11 cellular contexts compared by ENCODE assay signal in the genomic region with DNA sequence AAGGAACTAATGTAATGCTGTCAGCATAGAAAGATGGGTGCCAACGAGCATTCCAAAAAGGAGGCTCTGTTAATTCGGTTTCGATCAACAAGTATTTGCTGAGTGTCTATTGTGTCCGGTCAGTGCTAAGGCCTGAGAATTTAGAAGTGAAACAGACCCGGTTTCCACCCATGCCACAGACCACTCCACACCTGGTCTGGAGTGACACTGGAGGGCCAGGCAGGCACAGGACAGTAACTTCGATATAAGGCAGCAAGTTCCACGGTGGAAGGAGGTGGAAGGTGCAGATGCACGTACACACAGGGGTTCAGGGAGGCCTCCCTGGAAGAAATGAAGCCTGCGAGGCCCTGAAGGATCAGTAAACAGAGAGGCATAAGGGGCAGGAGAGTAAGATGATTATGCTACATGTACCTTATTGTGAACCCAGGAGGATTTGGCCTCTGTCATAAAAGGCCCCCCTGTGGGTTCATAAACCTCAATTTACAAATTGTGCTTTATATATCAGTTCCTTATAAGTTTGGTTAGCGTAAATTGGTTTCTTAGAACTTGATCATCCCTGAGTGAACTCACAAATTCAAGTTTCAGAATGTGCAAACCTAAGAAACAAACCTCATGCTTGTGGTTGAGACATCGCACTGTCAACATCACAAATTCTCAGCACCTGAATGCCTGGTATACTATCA. TPM values are rescaled to one million over a fixed set of nuclear protein-coding genes. Genes with fewer than 3 reads are reported as not detected.
DNase-seq lines count a peak whose midpoint lies in the region; ATAC-seq and TF ChIP-seq lines count a peak whose summit lies in the region.
"Had no signal": no experiment of that assay in that cellular context is flagged by ENCODE, and none has a peak within 500 bp of the region (broad histone marks: within the 10 kb centered on the region; RNA-seq: fewer than 3 reads in every experiment).

No MANE protein-coding gene starts in this region.

- ATAC-seq in GM18870 (IDR thresholded peaks at IDR 0.05; ENCODE audit: unreplicated experiment) = peak; percentile 53
- no peak for ATAC-seq in psoas muscle
- ATAC-seq in GM21526 (IDR thresholded peaks at IDR 0.05; ENCODE audit: low FRiP score, unreplicated experiment) = no peak

- peaks cover 73% of the 10 kb centered on the region for H3K36me3 ChIP-seq in SJSA1
- H3K36me3 ChIP-seq in psoas muscle (ENCODE audit: insufficient read depth in 1 of 2, low read depth in 1 of 2) = peaks cover 0 to 58% of the 10 kb centered on the region in 2 donors

- H2BK20ac ChIP-seq in H9 (ENCODE audit: low read depth, low read length, poor library complexity, severe bottlenecking) = no peak overlapping the region

- no peaks in the 10 kb centered on the region for H3K27me3 ChIP-seq in H9 (ENCODE audit: insufficient read depth, low read length)
- H3K27me3 ChIP-seq in SJSA1 (replicated peaks) = no peaks in the 10 kb centered on the region
- no peaks in the 10 kb centered on the region for H3K27me3 ChIP-seq in psoas muscle (ENCODE audit: insufficient read depth in 3 of 3, low read length in 2 of 3)
- H3K27me3 ChIP-seq: testis had no signal

- H3K79me2 ChIP-seq in H9 (ENCODE audit: insufficient read depth, low read length) = no peaks in the 10 kb centered on the region; the same call in 1 of the 2 replicates

- TF ChIP-seq CTCF in H9 (conservative IDR thresholded peaks at IDR 0.05) = no peak
- no peak for TF ChIP-seq CTCF in psoas muscle (IDR thresholded peaks at IDR 0.05)

- peaks cover 18 to 37% of the 10 kb centered on the region in 2 experiments for H3K4me1 Mint-ChIP-seq in H9

- H3K27me3 Mint-ChIP-seq in H9 (ENCODE audit: low read depth) = no peaks in the 10 kb centered on the region
- H3K27me3 Mint-ChIP-seq: naive B cell had no signal

- no peak overlapping the region for H3K56ac ChIP-seq in H9 (ENCODE audit: insufficient read length, low read depth, low read length)

- H3K9ac ChIP-seq in H9 (ENCODE audit: extremely low read depth, insufficient read length, low read length) = no peak overlapping the region

- peaks cover 6 to 33% (median 12%) of the 10 kb centered on the region in 3 experiments for H3K36me3 Mint-ChIP-seq in H9 (ENCODE audit: insufficient read depth in 1 of 3, low read depth in 3 of 3)

- H2BK5ac ChIP-seq in H9 (ENCODE audit: insufficient read length, low read length) = no peak overlapping the region

- peak overlapping the region; percentile 29 to 88 (median 40); a peak in 2 of 7 replicates for H3K27ac Mint-ChIP-seq in H9

- H3K4ac ChIP-seq in H9 (ENCODE audit: low read depth, low read length) = no peak overlapping the region

- H2BK15ac ChIP-seq in H9 (ENCODE audit: low read depth, low read length) = no peak overlapping the region

- WGBS in H9 (ENCODE audit: extremely low coverage, insufficient read length, low lambda C conversion rate) = no CpG with 5 or more reads among the region's 11 CpGs
- 85 to 87% (median 87%) methylated on average over 11 of the region's 11 CpGs for WGBS in psoas muscle, 3 donors

- H2BK120ac ChIP-seq in H9 (ENCODE audit: low read depth, low read length, poor library complexity, severe bottlenecking) = no peak overlapping the region

- no peaks in the 10 kb centered on the region for H4K20me1 ChIP-seq in H9 (ENCODE audit: control insufficient read depth, insufficient read depth, insufficient read length)

- no peak overlapping the region for H4K5ac ChIP-seq in H9 (ENCODE audit: insufficient read length, low read depth, low read length)

- H3K4me1 ChIP-seq in H9 (ENCODE audit: insufficient read depth, low read length) = peaks cover 5% of the 10 kb centered on the region; the same call in 1 of the 2 replicates
- H3K4me1 ChIP-seq in SJSA1 (replicated peaks) = peaks cover 95% of the 10 kb centered on the region
- peaks cover 81% of the 10 kb centered on the region for H3K4me1 ChIP-seq in psoas muscle

- H3K27ac ChIP-seq in H9 (ENCODE audit: insufficient read length, low read depth, low read length) (no peak overlapping the region), SJSA1 (peak overlapping the region; percentile 100), psoas muscle (peak overlapping the region; percentile 92)
- H3K27ac ChIP-seq: VCaP had no signal

- no peak overlapping the region for H4K8ac ChIP-seq in H9 (replicated peaks; ENCODE audit: insufficient read length, low read depth, low read length)

- no peak overlapping the region for H4K91ac ChIP-seq in H9 (ENCODE audit: insufficient read length, low read depth, low read length)

- no peak overlapping the region for H3K14ac ChIP-seq in H9 (ENCODE audit: insufficient read depth, low read length)

- no peaks in the 10 kb centered on the region for H3K9me3 ChIP-seq in H9 (ENCODE audit: control insufficient read depth, low read depth, low read length)
- H3K9me3 ChIP-seq in SJSA1 (replicated peaks) = no peaks in the 10 kb centered on the region
- H3K9me3 ChIP-seq in psoas muscle = no peaks in the 10 kb centered on the region
- H3K9me3 ChIP-seq: testis had no signal

- no peaks in the 10 kb centered on the region for H3K23me2 ChIP-seq in H9 (ENCODE audit: insufficient read length, low read depth, low read length, poor library complexity, severe bottlenecking)

- H3K23ac ChIP-seq in H9 (ENCODE audit: insufficient read length, low read depth, low read length) = no peak overlapping the region

- H3K4me3 ChIP-seq in SJSA1 = no peak overlapping the region
- H3K4me3 ChIP-seq in psoas muscle = no peak overlapping the region
- H3K4me3 ChIP-seq: testis had no signal

- no peak overlapping the region for H2AK5ac ChIP-seq in H9 (ENCODE audit: insufficient read length, low read length)

- DNase-seq in H9 = no peak
- DNase-seq in SJSA1 (ENCODE audit: low read depth in 1 of 2, low spot score in 2 of 2) = no peak
- DNase-seq in psoas muscle = no peak
- no peak for DNase-seq in RKO (ENCODE audit: low spot score)
- no peak for DNase-seq in NCI-H1694 treated with DMSO at 0.1 percent for 48 hours (lab: John Stamatoyannopoulos, UW)
- DNase-seq in activated gamma-delta T cell (lab: John Stamatoyannopoulos, UW) = no peak
- DNase-seq: naive B cell, testis had no signal

- no peak overlapping the region for H3K4me2 ChIP-seq in H9 (ENCODE audit: insufficient read depth, insufficient read length, low read length)

- no peaks in the 10 kb centered on the region for H3K9me3 Mint-ChIP-seq in H9
- H3K9me3 Mint-ChIP-seq: naive B cell had no signal

- no peak overlapping the region for H3T11ph ChIP-seq in H9 (ENCODE audit: low read length)

- H3K18ac ChIP-seq in H9 (ENCODE audit: insufficient read length, low read depth, low read length) = no peak overlapping the region

- no peak overlapping the region for H3K4me3 Mint-ChIP-seq in H9
- H3K4me3 Mint-ChIP-seq: naive B cell had no signal

- H2AFZ ChIP-seq in H9 (ENCODE audit: low read length) = no peak overlapping the region

- H3K79me1 ChIP-seq in H9 (ENCODE audit: insufficient read depth, low read depth, low read length, poor library complexity, severe bottlenecking) = no peaks in the 10 kb centered on the region

- H2BK12ac ChIP-seq in H9 (ENCODE audit: insufficient read length, low read depth, low read length) = no peak overlapping the region

- intact Hi-C loops in psoas muscle (cut with DNase I) = no loop called here

RNA-seq across cellular contexts. Expression of a gene that starts 25.9 kb away (rescaled TPM):
- total RNA-seq in H9 (2021) (21.8 and 24.0 TPM in 2 replicates), psoas muscle (10 to 100 TPM; 24.9 to 68.6 (median 55.9) TPM)
- total RNA-seq in SJSA1 (2014; rRNA removed; shearing (Covaris generic)) = 7.1 and 16.3 TPM in 2 replicates
- 10 to 100 TPM; 10.0 to 39.8 (median 10.9) TPM for polyA plus RNA-seq in psoas muscle

RNA-seq across cellular contexts. Expression of a gene that starts 48.4 kb away (rescaled TPM):
- not detected in 2 replicates for total RNA-seq in H9 (2021)
- total RNA-seq in SJSA1 (2014; rRNA removed; shearing (Covaris generic)) = not detected in 2 replicates
- not detected for total RNA-seq in psoas muscle
- polyA plus RNA-seq in psoas muscle = not detected
